Comparison of ENCODE assay signal across 1 cellular context in the genomic region with DNA sequence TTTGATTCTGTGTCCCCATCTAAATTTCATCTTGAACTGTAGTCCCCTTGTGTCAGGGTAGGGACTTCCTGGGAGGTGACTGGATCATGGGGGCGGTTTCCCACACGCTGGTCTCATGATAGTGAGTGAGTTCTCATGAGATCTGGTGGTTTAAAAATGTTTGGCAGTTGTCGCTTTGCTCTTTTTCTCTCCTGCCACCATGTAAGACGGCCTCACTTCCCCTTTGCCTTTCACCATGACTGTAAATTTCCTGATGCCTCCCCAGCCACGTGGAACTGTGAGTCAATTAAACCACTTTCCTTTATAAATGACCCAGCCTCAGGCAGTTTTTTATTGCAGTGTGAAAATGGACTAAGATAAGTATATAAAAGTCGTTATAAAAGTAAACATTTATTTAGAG.
TF ChIP-seq lines count a peak whose summit lies in the region.

No MANE protein-coding gene starts in this region.

TF ChIP-seq in K562, 482 proteins besides CTCF, POLR2A, EP300 and RAD21 (continued from another document and continues in another):
- TF ChIP-seq, protein P1, sequence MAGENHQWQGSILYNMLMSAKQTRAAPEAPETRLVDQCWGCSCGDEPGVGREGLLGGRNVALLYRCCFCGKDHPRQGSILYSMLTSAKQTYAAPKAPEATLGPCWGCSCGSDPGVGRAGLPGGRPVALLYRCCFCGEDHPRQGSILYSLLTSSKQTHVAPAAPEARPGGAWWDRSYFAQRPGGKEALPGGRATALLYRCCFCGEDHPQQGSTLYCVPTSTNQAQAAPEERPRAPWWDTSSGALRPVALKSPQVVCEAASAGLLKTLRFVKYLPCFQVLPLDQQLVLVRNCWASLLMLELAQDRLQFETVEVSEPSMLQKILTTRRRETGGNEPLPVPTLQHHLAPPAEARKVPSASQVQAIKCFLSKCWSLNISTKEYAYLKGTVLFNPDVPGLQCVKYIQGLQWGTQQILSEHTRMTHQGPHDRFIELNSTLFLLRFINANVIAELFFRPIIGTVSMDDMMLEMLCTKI (IDR thresholded peaks at IDR 0.05; ENCODE audit: partially characterized antibody): no peak
- TF ChIP-seq, protein P2, sequence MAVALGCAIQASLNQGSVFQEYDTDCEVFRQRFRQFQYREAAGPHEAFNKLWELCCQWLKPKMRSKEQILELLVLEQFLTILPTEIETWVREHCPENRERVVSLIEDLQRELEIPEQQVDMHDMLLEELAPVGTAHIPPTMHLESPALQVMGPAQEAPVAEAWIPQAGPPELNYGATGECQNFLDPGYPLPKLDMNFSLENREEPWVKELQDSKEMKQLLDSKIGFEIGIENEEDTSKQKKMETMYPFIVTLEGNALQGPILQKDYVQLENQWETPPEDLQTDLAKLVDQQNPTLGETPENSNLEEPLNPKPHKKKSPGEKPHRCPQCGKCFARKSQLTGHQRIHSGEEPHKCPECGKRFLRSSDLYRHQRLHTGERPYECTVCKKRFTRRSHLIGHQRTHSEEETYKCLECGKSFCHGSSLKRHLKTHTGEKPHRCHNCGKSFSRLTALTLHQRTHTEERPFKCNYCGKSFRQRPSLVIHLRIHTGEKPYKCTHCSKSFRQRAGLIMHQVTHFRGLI (CRISPR knock-in tag; IDR thresholded peaks at IDR 0.05): no peak
- TF ChIP-seq, protein P3, sequence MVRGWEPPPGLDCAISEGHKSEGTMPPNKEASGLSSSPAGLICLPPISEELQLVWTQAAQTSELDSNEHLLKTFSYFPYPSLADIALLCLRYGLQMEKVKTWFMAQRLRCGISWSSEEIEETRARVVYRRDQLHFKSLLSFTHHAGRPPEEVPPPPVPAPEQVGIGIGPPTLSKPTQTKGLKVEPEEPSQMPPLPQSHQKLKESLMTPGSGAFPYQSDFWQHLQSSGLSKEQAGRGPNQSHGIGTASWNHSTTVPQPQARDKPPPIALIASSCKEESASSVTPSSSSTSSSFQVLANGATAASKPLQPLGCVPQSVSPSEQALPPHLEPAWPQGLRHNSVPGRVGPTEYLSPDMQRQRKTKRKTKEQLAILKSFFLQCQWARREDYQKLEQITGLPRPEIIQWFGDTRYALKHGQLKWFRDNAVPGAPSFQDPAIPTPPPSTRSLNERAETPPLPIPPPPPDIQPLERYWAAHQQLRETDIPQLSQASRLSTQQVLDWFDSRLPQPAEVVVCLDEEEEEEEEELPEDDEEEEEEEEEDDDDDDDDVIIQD (CRISPR knock-in tag; IDR thresholded peaks at IDR 0.05): no peak
- TF ChIP-seq, protein P4, sequence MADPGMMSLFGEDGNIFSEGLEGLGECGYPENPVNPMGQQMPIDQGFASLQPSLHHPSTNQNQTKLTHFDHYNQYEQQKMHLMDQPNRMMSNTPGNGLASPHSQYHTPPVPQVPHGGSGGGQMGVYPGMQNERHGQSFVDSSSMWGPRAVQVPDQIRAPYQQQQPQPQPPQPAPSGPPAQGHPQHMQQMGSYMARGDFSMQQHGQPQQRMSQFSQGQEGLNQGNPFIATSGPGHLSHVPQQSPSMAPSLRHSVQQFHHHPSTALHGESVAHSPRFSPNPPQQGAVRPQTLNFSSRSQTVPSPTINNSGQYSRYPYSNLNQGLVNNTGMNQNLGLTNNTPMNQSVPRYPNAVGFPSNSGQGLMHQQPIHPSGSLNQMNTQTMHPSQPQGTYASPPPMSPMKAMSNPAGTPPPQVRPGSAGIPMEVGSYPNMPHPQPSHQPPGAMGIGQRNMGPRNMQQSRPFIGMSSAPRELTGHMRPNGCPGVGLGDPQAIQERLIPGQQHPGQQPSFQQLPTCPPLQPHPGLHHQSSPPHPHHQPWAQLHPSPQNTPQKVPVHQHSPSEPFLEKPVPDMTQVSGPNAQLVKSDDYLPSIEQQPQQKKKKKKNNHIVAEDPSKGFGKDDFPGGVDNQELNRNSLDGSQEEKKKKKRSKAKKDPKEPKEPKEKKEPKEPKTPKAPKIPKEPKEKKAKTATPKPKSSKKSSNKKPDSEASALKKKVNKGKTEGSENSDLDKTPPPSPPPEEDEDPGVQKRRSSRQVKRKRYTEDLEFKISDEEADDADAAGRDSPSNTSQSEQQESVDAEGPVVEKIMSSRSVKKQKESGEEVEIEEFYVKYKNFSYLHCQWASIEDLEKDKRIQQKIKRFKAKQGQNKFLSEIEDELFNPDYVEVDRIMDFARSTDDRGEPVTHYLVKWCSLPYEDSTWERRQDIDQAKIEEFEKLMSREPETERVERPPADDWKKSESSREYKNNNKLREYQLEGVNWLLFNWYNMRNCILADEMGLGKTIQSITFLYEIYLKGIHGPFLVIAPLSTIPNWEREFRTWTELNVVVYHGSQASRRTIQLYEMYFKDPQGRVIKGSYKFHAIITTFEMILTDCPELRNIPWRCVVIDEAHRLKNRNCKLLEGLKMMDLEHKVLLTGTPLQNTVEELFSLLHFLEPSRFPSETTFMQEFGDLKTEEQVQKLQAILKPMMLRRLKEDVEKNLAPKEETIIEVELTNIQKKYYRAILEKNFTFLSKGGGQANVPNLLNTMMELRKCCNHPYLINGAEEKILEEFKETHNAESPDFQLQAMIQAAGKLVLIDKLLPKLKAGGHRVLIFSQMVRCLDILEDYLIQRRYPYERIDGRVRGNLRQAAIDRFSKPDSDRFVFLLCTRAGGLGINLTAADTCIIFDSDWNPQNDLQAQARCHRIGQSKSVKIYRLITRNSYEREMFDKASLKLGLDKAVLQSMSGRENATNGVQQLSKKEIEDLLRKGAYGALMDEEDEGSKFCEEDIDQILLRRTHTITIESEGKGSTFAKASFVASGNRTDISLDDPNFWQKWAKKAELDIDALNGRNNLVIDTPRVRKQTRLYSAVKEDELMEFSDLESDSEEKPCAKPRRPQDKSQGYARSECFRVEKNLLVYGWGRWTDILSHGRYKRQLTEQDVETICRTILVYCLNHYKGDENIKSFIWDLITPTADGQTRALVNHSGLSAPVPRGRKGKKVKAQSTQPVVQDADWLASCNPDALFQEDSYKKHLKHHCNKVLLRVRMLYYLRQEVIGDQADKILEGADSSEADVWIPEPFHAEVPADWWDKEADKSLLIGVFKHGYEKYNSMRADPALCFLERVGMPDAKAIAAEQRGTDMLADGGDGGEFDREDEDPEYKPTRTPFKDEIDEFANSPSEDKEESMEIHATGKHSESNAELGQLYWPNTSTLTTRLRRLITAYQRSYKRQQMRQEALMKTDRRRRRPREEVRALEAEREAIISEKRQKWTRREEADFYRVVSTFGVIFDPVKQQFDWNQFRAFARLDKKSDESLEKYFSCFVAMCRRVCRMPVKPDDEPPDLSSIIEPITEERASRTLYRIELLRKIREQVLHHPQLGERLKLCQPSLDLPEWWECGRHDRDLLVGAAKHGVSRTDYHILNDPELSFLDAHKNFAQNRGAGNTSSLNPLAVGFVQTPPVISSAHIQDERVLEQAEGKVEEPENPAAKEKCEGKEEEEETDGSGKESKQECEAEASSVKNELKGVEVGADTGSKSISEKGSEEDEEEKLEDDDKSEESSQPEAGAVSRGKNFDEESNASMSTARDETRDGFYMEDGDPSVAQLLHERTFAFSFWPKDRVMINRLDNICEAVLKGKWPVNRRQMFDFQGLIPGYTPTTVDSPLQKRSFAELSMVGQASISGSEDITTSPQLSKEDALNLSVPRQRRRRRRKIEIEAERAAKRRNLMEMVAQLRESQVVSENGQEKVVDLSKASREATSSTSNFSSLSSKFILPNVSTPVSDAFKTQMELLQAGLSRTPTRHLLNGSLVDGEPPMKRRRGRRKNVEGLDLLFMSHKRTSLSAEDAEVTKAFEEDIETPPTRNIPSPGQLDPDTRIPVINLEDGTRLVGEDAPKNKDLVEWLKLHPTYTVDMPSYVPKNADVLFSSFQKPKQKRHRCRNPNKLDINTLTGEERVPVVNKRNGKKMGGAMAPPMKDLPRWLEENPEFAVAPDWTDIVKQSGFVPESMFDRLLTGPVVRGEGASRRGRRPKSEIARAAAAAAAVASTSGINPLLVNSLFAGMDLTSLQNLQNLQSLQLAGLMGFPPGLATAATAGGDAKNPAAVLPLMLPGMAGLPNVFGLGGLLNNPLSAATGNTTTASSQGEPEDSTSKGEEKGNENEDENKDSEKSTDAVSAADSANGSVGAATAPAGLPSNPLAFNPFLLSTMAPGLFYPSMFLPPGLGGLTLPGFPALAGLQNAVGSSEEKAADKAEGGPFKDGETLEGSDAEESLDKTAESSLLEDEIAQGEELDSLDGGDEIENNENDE (IDR thresholded peaks at IDR 0.05; ENCODE audit: low read depth, low read length): no peak
- TF ChIP-seq KDM2B (CRISPR knock-in tag; IDR thresholded peaks at IDR 0.05) (no peak), FOXK1 (CRISPR knock-in tag; IDR thresholded peaks at IDR 0.05; ENCODE audit: borderline replicate concordance) (no peak), SPI1 (IDR thresholded peaks at IDR 0.05; ENCODE audit: borderline replicate concordance, low read depth, low read length) (peak; percentile 72), FOXM1 (IDR thresholded peaks at IDR 0.05; ENCODE audit: low read depth) (0 out of 2 replicates have a peak, but pooled peaks have one; percentile 19), FOXM1 (CRISPR knock-in tag; IDR thresholded peaks at IDR 0.05; ENCODE audit: low read depth) (no peak), ZNF785 (CRISPR knock-in tag; IDR thresholded peaks at IDR 0.05) (no peak), POLR2G (IDR thresholded peaks at IDR 0.05; ENCODE audit: low read depth, low read length) (no peak), SUPT5H (IDR thresholded peaks at IDR 0.05) (no peak), ZNF232 (CRISPR knock-in tag; IDR thresholded peaks at IDR 0.05) (no peak), RBM15 (IDR thresholded peaks at IDR 0.05; ENCODE audit: insufficient read depth, low read length) (no peak), ZNF274 (IDR thresholded peaks at IDR 0.05; ENCODE audit: borderline replicate concordance, low read depth, low read length) (no peak), GATAD2A (IDR thresholded peaks at IDR 0.05) (no peak), ZNF561 (CRISPR knock-in tag; conservative IDR thresholded peaks at IDR 0.05) (no peak), KHSRP (IDR thresholded peaks at IDR 0.05) (no peak), BRCA1 (IDR thresholded peaks at IDR 0.05) (no peak), BRCA1 (CRISPR knock-in tag; IDR thresholded peaks at IDR 0.05) (no peak), ILF3 (IDR thresholded peaks at IDR 0.05; ENCODE audit: borderline replicate concordance) (no peak), ZNF76 (CRISPR knock-in tag; IDR thresholded peaks at IDR 0.05; ENCODE audit: borderline replicate concordance) (no peak)
- TF ChIP-seq, protein P5, sequence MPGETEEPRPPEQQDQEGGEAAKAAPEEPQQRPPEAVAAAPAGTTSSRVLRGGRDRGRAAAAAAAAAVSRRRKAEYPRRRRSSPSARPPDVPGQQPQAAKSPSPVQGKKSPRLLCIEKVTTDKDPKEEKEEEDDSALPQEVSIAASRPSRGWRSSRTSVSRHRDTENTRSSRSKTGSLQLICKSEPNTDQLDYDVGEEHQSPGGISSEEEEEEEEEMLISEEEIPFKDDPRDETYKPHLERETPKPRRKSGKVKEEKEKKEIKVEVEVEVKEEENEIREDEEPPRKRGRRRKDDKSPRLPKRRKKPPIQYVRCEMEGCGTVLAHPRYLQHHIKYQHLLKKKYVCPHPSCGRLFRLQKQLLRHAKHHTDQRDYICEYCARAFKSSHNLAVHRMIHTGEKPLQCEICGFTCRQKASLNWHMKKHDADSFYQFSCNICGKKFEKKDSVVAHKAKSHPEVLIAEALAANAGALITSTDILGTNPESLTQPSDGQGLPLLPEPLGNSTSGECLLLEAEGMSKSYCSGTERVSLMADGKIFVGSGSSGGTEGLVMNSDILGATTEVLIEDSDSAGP (CRISPR knock-in tag; IDR thresholded peaks at IDR 0.05): no peak
- TF ChIP-seq, protein P6, sequence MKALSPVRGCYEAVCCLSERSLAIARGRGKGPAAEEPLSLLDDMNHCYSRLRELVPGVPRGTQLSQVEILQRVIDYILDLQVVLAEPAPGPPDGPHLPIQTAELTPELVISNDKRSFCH (CRISPR knock-in tag; IDR thresholded peaks at IDR 0.05): no peak
- TF ChIP-seq, protein P6 (tag; IDR thresholded peaks at IDR 0.05): no peak
- TF ChIP-seq, protein P7, sequence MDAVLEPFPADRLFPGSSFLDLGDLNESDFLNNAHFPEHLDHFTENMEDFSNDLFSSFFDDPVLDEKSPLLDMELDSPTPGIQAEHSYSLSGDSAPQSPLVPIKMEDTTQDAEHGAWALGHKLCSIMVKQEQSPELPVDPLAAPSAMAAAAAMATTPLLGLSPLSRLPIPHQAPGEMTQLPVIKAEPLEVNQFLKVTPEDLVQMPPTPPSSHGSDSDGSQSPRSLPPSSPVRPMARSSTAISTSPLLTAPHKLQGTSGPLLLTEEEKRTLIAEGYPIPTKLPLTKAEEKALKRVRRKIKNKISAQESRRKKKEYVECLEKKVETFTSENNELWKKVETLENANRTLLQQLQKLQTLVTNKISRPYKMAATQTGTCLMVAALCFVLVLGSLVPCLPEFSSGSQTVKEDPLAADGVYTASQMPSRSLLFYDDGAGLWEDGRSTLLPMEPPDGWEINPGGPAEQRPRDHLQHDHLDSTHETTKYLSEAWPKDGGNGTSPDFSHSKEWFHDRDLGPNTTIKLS (IDR thresholded peaks at IDR 0.05; ENCODE audit: borderline replicate concordance, low read depth): no peak
- TF ChIP-seq, protein P8, sequence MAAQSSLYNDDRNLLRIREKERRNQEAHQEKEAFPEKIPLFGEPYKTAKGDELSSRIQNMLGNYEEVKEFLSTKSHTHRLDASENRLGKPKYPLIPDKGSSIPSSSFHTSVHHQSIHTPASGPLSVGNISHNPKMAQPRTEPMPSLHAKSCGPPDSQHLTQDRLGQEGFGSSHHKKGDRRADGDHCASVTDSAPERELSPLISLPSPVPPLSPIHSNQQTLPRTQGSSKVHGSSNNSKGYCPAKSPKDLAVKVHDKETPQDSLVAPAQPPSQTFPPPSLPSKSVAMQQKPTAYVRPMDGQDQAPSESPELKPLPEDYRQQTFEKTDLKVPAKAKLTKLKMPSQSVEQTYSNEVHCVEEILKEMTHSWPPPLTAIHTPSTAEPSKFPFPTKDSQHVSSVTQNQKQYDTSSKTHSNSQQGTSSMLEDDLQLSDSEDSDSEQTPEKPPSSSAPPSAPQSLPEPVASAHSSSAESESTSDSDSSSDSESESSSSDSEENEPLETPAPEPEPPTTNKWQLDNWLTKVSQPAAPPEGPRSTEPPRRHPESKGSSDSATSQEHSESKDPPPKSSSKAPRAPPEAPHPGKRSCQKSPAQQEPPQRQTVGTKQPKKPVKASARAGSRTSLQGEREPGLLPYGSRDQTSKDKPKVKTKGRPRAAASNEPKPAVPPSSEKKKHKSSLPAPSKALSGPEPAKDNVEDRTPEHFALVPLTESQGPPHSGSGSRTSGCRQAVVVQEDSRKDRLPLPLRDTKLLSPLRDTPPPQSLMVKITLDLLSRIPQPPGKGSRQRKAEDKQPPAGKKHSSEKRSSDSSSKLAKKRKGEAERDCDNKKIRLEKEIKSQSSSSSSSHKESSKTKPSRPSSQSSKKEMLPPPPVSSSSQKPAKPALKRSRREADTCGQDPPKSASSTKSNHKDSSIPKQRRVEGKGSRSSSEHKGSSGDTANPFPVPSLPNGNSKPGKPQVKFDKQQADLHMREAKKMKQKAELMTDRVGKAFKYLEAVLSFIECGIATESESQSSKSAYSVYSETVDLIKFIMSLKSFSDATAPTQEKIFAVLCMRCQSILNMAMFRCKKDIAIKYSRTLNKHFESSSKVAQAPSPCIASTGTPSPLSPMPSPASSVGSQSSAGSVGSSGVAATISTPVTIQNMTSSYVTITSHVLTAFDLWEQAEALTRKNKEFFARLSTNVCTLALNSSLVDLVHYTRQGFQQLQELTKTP (IDR thresholded peaks at IDR 0.05; ENCODE audit: low read depth in 1 of 2, partially characterized antibody in 2 of 2): no peak
- TF ChIP-seq, protein P9, sequence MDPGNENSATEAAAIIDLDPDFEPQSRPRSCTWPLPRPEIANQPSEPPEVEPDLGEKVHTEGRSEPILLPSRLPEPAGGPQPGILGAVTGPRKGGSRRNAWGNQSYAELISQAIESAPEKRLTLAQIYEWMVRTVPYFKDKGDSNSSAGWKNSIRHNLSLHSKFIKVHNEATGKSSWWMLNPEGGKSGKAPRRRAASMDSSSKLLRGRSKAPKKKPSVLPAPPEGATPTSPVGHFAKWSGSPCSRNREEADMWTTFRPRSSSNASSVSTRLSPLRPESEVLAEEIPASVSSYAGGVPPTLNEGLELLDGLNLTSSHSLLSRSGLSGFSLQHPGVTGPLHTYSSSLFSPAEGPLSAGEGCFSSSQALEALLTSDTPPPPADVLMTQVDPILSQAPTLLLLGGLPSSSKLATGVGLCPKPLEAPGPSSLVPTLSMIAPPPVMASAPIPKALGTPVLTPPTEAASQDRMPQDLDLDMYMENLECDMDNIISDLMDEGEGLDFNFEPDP (CRISPR knock-in tag; IDR thresholded peaks at IDR 0.05): no peak
